In the genomic region with DNA sequence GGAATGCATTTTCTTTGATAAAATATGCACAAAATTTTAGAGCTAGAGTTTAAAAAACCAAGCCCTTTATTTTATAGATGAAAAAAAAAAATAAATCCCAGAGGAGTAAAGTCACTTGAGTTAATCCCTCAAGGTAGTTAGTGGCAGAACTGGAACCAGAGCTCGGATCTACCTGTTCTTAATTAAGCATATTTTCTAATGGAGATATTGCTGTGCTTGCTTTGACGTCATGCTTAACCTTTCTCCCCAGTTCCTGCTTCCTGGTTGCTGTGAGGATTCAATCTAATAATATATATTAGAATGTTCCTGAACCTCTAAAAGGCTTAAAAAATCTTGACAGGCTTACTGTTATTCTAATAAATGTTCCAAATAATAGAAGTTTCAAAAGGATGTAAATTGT, we compare ENCODE assay signal across 37 cellular contexts.
"Had no signal": no experiment of that assay in that cellular context is flagged by ENCODE, and none has a peak within 500 bp of the region (broad histone marks: within the 10 kb centered on the region; RNA-seq: fewer than 3 reads in every experiment).

No MANE protein-coding gene starts in this region.

- H3K27me3 ChIP-seq: adrenal gland, body of pancreas, brain microvascular endothelial cell, breast epithelium had no signal

- H3K9me3 ChIP-seq: adrenal gland, body of pancreas, breast epithelium had no signal

- ATAC-seq: activated CD8-positive, alpha-beta T cell treated with anti-CD3 and anti-CD28 coated beads for 36 hours; activated naive CD4-positive, alpha-beta T cell treated with anti-CD3 and anti-CD28 coated beads, Interleukin-2, amount 50 U/mL, for 72 hours; activated T-cell treated with anti-CD3 and anti-CD28 coated beads, Interleukin-2, amount 50 U/mL, for 4 hours; activated T-cell treated with anti-CD3 and anti-CD28 coated beads, Interleukin-2, amount 50 U/mL, for 72 hours; activated T-helper 17 cell treated with anti-CD3 and anti-CD28 coated beads, Interleukin-2, amount 50 U/mL, for 72 hours; body of pancreas had no signal

- H3K36me3 Mint-ChIP-seq: activated CD4-positive, alpha-beta memory T cell treated with anti-CD3 and anti-CD28 coated beads for 36 hours; activated naive CD4-positive, alpha-beta T cell treated with anti-CD3 and anti-CD28 coated beads, Interleukin-2, amount 50 U/mL, for 72 hours; activated naive CD8-positive, alpha-beta T cell treated with anti-CD3 and anti-CD28 coated beads for 36 hours had no signal

- H3K4me1 ChIP-seq: adrenal gland, body of pancreas, breast epithelium had no signal

- H3K27ac Mint-ChIP-seq: activated B cell treated with CpG ODN at 0.5 μM for 24 hours; activated CD4-positive, alpha-beta memory T cell treated with anti-CD3 and anti-CD28 coated beads for 36 hours; activated CD4-positive, alpha-beta T cell treated with anti-CD3 and anti-CD28 coated beads, Interleukin-2, amount 10 ng/mL, durations not matched to agents 24 days and 14 days; activated CD8-positive, alpha-beta T cell treated with anti-CD3 and anti-CD28 coated beads for 36 hours; activated naive CD4-positive, alpha-beta T cell treated with anti-CD3 and anti-CD28 coated beads for 36 hours; activated naive CD4-positive, alpha-beta T cell treated with anti-CD3 and anti-CD28 coated beads, Interleukin-2, amount 50 U/mL, for 72 hours; activated naive CD8-positive, alpha-beta T cell treated with anti-CD3 and anti-CD28 coated beads for 36 hours; activated T-cell treated with anti-CD3 and anti-CD28 coated beads, Interleukin-2, amount 50 U/mL, for 72 hours; activated T-helper 1 cell treated with anti-CD3 and anti-CD28 coated beads, Interleukin-12 subunit alpha, Interleukin-12 subunit beta, Interleukin-2, Interleukin-4 antibody, amounts not matched to agents 30 ng/mL and 10 ng/mL and 1 ng/mL, durations not matched to agents 14 hours and 24 hours and 36 hours; activated T-helper 17 cell treated with anti-CD3 and anti-CD28 coated beads, Interleukin-2, amount 50 U/mL, for 72 hours; T-helper 1 cell treated with Interleukin-12 subunit alpha and Interleukin-12 subunit beta and Interleukin-4 antibody, amounts not matched to agents 30 μg/mL and 1 μg/mL, for 36 hours; T-helper 2 cell treated with Interferon-gamma antibody and Interleukin-4, amounts not matched to agents 5 μg/mL and 100 μg/mL, for 36 hours had no signal

- DNase-seq: activated B cell treated with CpG ODN at 0.5 μM for 24 hours; activated CD4-positive, alpha-beta memory T cell treated with anti-CD3 and anti-CD28 coated beads for 36 hours; activated CD4-positive, alpha-beta T cell treated with anti-CD3 and anti-CD28 coated beads for 4 hours; activated CD4-positive, alpha-beta T cell treated with anti-CD3 and anti-CD28 coated beads, Interleukin-2, amount 10 ng/mL, durations not matched to agents 24 days and 14 days; activated CD4-positive, alpha-beta T cell treated with anti-CD3 and anti-CD28 coated beads, Interleukin-2, amount 50 U/mL, for 1 hour; activated CD4-positive, alpha-beta T cell treated with anti-CD3 and anti-CD28 coated beads, Interleukin-2, amount 50 U/mL, for 4 hours; activated CD4-positive, CD25-positive, alpha-beta regulatory T cell treated with anti-CD3 and anti-CD28 coated beads, Interleukin-2, amount 50 U/mL, for 72 hours; activated CD8-positive, alpha-beta memory T cell treated with anti-CD3 and anti-CD28 coated beads, Interleukin-2, amount 50 U/mL, for 4 hours; activated CD8-positive, alpha-beta T cell treated with anti-CD3 and anti-CD28 coated beads for 36 hours; activated effector memory CD4-positive, alpha-beta T cell treated with anti-CD3 and anti-CD28 coated beads, Interleukin-2, amount 50 U/mL, for 16 hours; activated gamma-delta T cell treated with Interleukin-2 at 50 U/mL for 16 hours; activated naive CD4-positive, alpha-beta T cell; activated naive CD4-positive, alpha-beta T cell treated with anti-CD3 and anti-CD28 coated beads for 36 hours; activated naive CD4-positive, alpha-beta T cell treated with anti-CD3 and anti-CD28 coated beads, Interleukin-2, amount 50 U/mL, for 16 hours; activated naive CD8-positive, alpha-beta T cell treated with anti-CD3 and anti-CD28 coated beads for 36 hours; activated T-cell treated with anti-CD3 and anti-CD28 coated beads for 4 hours; activated T-cell treated with anti-CD3 and anti-CD28 coated beads, Interleukin-2, amount 50 U/mL, for 1 hour; activated T-cell treated with anti-CD3 and anti-CD28 coated beads, Interleukin-2, amount 50 U/mL, for 4 hours; activated T-cell treated with anti-CD3 and anti-CD28 coated beads, Interleukin-2, amount 50 U/mL, for 72 hours; adrenal gland; amniotic stem cell; aorta; body of pancreas; brain microvascular endothelial cell; central memory CD4-positive, alpha-beta T cell; T-helper 1 cell; T-helper 2 cell; T-helper 9 cell had no signal

- FAIRE-seq: astrocyte, TTC549 had no signal

- H3K27ac ChIP-seq: adrenal gland, body of pancreas, brain microvascular endothelial cell, breast epithelium, VCaP had no signal

- H3K4me1 Mint-ChIP-seq: activated B cell treated with CpG ODN at 0.5 μM for 24 hours; activated CD4-positive, alpha-beta T cell treated with anti-CD3 and anti-CD28 coated beads, Interleukin-2, amount 10 ng/mL, durations not matched to agents 24 days and 14 days; activated naive CD8-positive, alpha-beta T cell treated with anti-CD3 and anti-CD28 coated beads for 36 hours; activated T-helper 17 cell treated with anti-CD3 and anti-CD28 coated beads, Interleukin-2, amount 50 U/mL, for 72 hours had no signal

- H3K4me3 Mint-ChIP-seq: activated B cell treated with CpG ODN at 0.5 μM for 24 hours; activated CD4-positive, alpha-beta memory T cell treated with anti-CD3 and anti-CD28 coated beads for 36 hours; activated CD4-positive, alpha-beta T cell treated with anti-CD3 and anti-CD28 coated beads, Interleukin-2, amount 10 ng/mL, durations not matched to agents 24 days and 14 days; activated CD8-positive, alpha-beta T cell treated with anti-CD3 and anti-CD28 coated beads for 36 hours; activated naive CD4-positive, alpha-beta T cell treated with anti-CD3 and anti-CD28 coated beads for 36 hours; activated naive CD8-positive, alpha-beta T cell treated with anti-CD3 and anti-CD28 coated beads for 36 hours; activated T-cell treated with anti-CD3 and anti-CD28 coated beads, Interleukin-2, amount 50 U/mL, for 4 hours; activated T-cell treated with anti-CD3 and anti-CD28 coated beads, Interleukin-2, amount 50 U/mL, for 72 hours; activated T-helper 1 cell treated with anti-CD3 and anti-CD28 coated beads, Interleukin-12 subunit alpha, Interleukin-12 subunit beta, Interleukin-2, Interleukin-4 antibody, amounts not matched to agents 30 ng/mL and 10 ng/mL and 1 ng/mL, durations not matched to agents 14 hours and 24 hours and 36 hours; activated T-helper 17 cell treated with anti-CD3 and anti-CD28 coated beads, Interleukin-2, amount 50 U/mL, for 72 hours; T-helper 1 cell treated with Interleukin-12 subunit alpha and Interleukin-12 subunit beta and Interleukin-4 antibody, amounts not matched to agents 30 μg/mL and 1 μg/mL, for 36 hours; T-helper 2 cell treated with Interferon-gamma antibody and Interleukin-4, amounts not matched to agents 5 μg/mL and 100 μg/mL, for 36 hours had no signal

- H3K4me3 ChIP-seq: adrenal gland, body of pancreas, breast epithelium had no signal

- H3K27me3 Mint-ChIP-seq: activated CD4-positive, alpha-beta memory T cell treated with anti-CD3 and anti-CD28 coated beads for 36 hours; activated CD4-positive, alpha-beta T cell treated with anti-CD3 and anti-CD28 coated beads, Interleukin-2, amount 10 ng/mL, durations not matched to agents 24 days and 14 days; activated CD8-positive, alpha-beta T cell treated with anti-CD3 and anti-CD28 coated beads for 36 hours; activated naive CD8-positive, alpha-beta T cell treated with anti-CD3 and anti-CD28 coated beads for 36 hours; activated T-helper 17 cell treated with anti-CD3 and anti-CD28 coated beads, Interleukin-2, amount 50 U/mL, for 72 hours had no signal

- H3K36me3 ChIP-seq: adrenal gland, brain microvascular endothelial cell, breast epithelium had no signal

- H3K9me3 Mint-ChIP-seq: activated B cell treated with CpG ODN at 0.5 μM for 24 hours; activated CD4-positive, alpha-beta memory T cell treated with anti-CD3 and anti-CD28 coated beads for 36 hours; activated CD4-positive, alpha-beta T cell treated with anti-CD3 and anti-CD28 coated beads, Interleukin-2, amount 10 ng/mL, durations not matched to agents 24 days and 14 days; activated CD8-positive, alpha-beta T cell treated with anti-CD3 and anti-CD28 coated beads for 36 hours; activated naive CD4-positive, alpha-beta T cell treated with anti-CD3 and anti-CD28 coated beads for 36 hours; activated naive CD4-positive, alpha-beta T cell treated with anti-CD3 and anti-CD28 coated beads, Interleukin-2, amount 50 U/mL, for 72 hours; activated T-cell treated with anti-CD3 and anti-CD28 coated beads, Interleukin-2, amount 50 U/mL, for 4 hours; activated T-cell treated with anti-CD3 and anti-CD28 coated beads, Interleukin-2, amount 50 U/mL, for 72 hours; activated T-helper 1 cell treated with anti-CD3 and anti-CD28 coated beads, Interleukin-12 subunit alpha, Interleukin-12 subunit beta, Interleukin-2, Interleukin-4 antibody, amounts not matched to agents 30 ng/mL and 10 ng/mL and 1 ng/mL, durations not matched to agents 14 hours and 24 hours and 36 hours; activated T-helper 17 cell treated with anti-CD3 and anti-CD28 coated beads, Interleukin-2, amount 50 U/mL, for 72 hours; T-helper 1 cell treated with Interleukin-12 subunit alpha and Interleukin-12 subunit beta and Interleukin-4 antibody, amounts not matched to agents 30 μg/mL and 1 μg/mL, for 36 hours; T-helper 2 cell treated with Interferon-gamma antibody and Interleukin-4, amounts not matched to agents 5 μg/mL and 100 μg/mL, for 36 hours had no signal
